In genomic region chr22:50505776-50506610, GRCh38 we compare ENCODE assay signal across 8 cellular contexts. TPM values are rescaled to one million over a fixed set of nuclear protein-coding genes. Genes with fewer than 3 reads are reported as not detected.
DNase-seq lines count a peak whose midpoint lies in the region; ATAC-seq and TF ChIP-seq lines count a peak whose summit lies in the region.
"Had no signal": no experiment of that assay in that cellular context is flagged by ENCODE, and none has a peak within 500 bp of the region (broad histone marks: within the 10 kb centered on the region; RNA-seq: fewer than 3 reads in every experiment).

No MANE protein-coding gene starts in this region.

- H3K27ac Mint-ChIP-seq in activated CD4-positive, alpha-beta T cell treated with anti-CD3 and anti-CD28 coated beads, Interleukin-2, amount 10 ng/mL, durations not matched to agents 24 days and 14 days, result no peak overlapping the region

- TF ChIP-seq POLR2A in suprapubic skin (IDR thresholded peaks at IDR 0.05), result no peak

- H3K27me3 Mint-ChIP-seq in activated CD4-positive, alpha-beta T cell treated with anti-CD3 and anti-CD28 coated beads, Interleukin-2, amount 10 ng/mL, durations not matched to agents 24 days and 14 days, result peaks cover 1% of the 10 kb centered on the region

- peaks cover 33% of the 10 kb centered on the region for H3K36me3 ChIP-seq in effector memory CD4-positive, alpha-beta T cell (ENCODE audit: control insufficient read depth, insufficient read depth, low read length)
- H3K36me3 ChIP-seq in suprapubic skin, result peaks cover 43% of the 10 kb centered on the region

- H3K4me3 ChIP-seq in effector memory CD4-positive, alpha-beta T cell (ENCODE audit: insufficient read depth, low read depth, low read length, poor library complexity, severe bottlenecking), result peak overlapping the region; percentile 95
- H3K4me3 ChIP-seq in suprapubic skin, result peak overlapping the region; percentile 81

- H3K9me3 Mint-ChIP-seq in activated CD4-positive, alpha-beta T cell treated with anti-CD3 and anti-CD28 coated beads, Interleukin-2, amount 10 ng/mL, durations not matched to agents 24 days and 14 days, result no peaks in the 10 kb centered on the region

- peaks cover 10% of the 10 kb centered on the region for H3K4me1 Mint-ChIP-seq in activated CD4-positive, alpha-beta T cell treated with anti-CD3 and anti-CD28 coated beads, Interleukin-2, amount 10 ng/mL, durations not matched to agents 24 days and 14 days

- WGBS in suprapubic skin, result 100% methylated on average over 1 of the region's 41 CpGs

- intact Hi-C loops in activated CD4-positive, alpha-beta T cell treated with anti-CD3 and anti-CD28 coated beads, Interleukin-2, amount 10 ng/mL, durations not matched to agents 24 days and 14 days (cut with micrococcal nuclease), result loop anchor here (5.0 to 10.0 kb wide), 3 partner anchors 54 to 254 kb away; partner anchors contain the start of genes HDAC10 and PPP6R2

- H3K9me3 ChIP-seq in effector memory CD4-positive, alpha-beta T cell (ENCODE audit: control insufficient read depth, low read length), result no peaks in the 10 kb centered on the region
- no peaks in the 10 kb centered on the region for H3K9me3 ChIP-seq in suprapubic skin

- H3K4me3 Mint-ChIP-seq in activated CD4-positive, alpha-beta T cell treated with anti-CD3 and anti-CD28 coated beads, Interleukin-2, amount 10 ng/mL, durations not matched to agents 24 days and 14 days, result peak overlapping the region; percentile 90

- TF ChIP-seq CTCF in suprapubic skin (IDR thresholded peaks at IDR 0.05), result no peak

- no peak for DNase-seq in activated CD4-positive, alpha-beta T cell treated with anti-CD3 and anti-CD28 coated beads, Interleukin-2, amount 10 ng/mL, durations not matched to agents 24 days and 14 days
- DNase-seq in activated CD4-positive, alpha-beta T cell treated with anti-CD3 and anti-CD28 coated beads for 1 hour, result no peak
- no peak for DNase-seq in effector memory CD4-positive, alpha-beta T cell
- DNase-seq in suprapubic skin (ENCODE audit: low spot score in 2 of 2), result peak in 1 of 2 donors; percentile 73
- no peak for DNase-seq in stimulated activated CD8-positive, alpha-beta memory T cell treated with anti-CD3 and anti-CD28 coated beads, Interleukin-4, amount 100 ng/mL, for 48 hours

- H3K27ac ChIP-seq in effector memory CD4-positive, alpha-beta T cell (ENCODE audit: insufficient read depth, low read length, poor library complexity, severe bottlenecking), result peak overlapping the region; percentile 86
- no peak overlapping the region for H3K27ac ChIP-seq in suprapubic skin

- no peaks in the 10 kb centered on the region for H3K27me3 ChIP-seq in effector memory CD4-positive, alpha-beta T cell (replicated peaks; ENCODE audit: control insufficient read depth, insufficient read depth, low read length, poor library complexity, severe bottlenecking)
- H3K27me3 ChIP-seq in suprapubic skin, result no peaks in the 10 kb centered on the region

- no peak for ATAC-seq in HG03520 (IDR thresholded peaks at IDR 0.05; ENCODE audit: unreplicated experiment)

- peaks cover 26% of the 10 kb centered on the region for H3K4me1 ChIP-seq in effector memory CD4-positive, alpha-beta T cell (ENCODE audit: control insufficient read depth, insufficient read depth, low read length, poor library complexity, severe bottlenecking)
- peaks cover 44% of the 10 kb centered on the region for H3K4me1 ChIP-seq in suprapubic skin

- TF ChIP-seq EP300 in suprapubic skin (IDR thresholded peaks at IDR 0.05), result no peak

- peaks cover 7% of the 10 kb centered on the region for H3K36me3 Mint-ChIP-seq in activated CD4-positive, alpha-beta T cell treated with anti-CD3 and anti-CD28 coated beads, Interleukin-2, amount 10 ng/mL, durations not matched to agents 24 days and 14 days (ENCODE audit: low read depth)

RNA-seq across cellular contexts. Expression of gene LMF2, which starts 1.5 kb away (rescaled TPM):
- total RNA-seq in activated CD4-positive, alpha-beta T cell treated with anti-CD3 and anti-CD28 coated beads, Interleukin-2, amount 10 ng/mL, durations not matched to agents 24 days and 14 days, result 78.4 and 79.2 TPM in 2 replicates
- 10 to 100 TPM; 28.9 to 65.6 (median 44.7) TPM for total RNA-seq in suprapubic skin

RNA-seq across cellular contexts. Expression of gene NCAPH2, which starts 2.0 kb away (rescaled TPM):
- total RNA-seq in activated CD4-positive, alpha-beta T cell treated with anti-CD3 and anti-CD28 coated beads, Interleukin-2, amount 10 ng/mL, durations not matched to agents 24 days and 14 days, result 131 and 133 TPM in 2 replicates
- 10 to 100 TPM; 39.6 to 51.9 (median 50.0) TPM for total RNA-seq in suprapubic skin

RNA-seq across cellular contexts. Expression of gene MIOX, which starts 19.3 kb away (rescaled TPM):
- total RNA-seq in activated CD4-positive, alpha-beta T cell treated with anti-CD3 and anti-CD28 coated beads, Interleukin-2, amount 10 ng/mL, durations not matched to agents 24 days and 14 days, result 0.21 and 0.40 TPM in 2 replicates
- not detected for total RNA-seq in suprapubic skin
- total RNA-seq: dermis microvascular lymphatic vessel endothelial cell, LHCN-M2 had no signal

RNA-seq across cellular contexts. Expression of gene SCO2, which starts 19.4 kb away (rescaled TPM):
- total RNA-seq in activated CD4-positive, alpha-beta T cell treated with anti-CD3 and anti-CD28 coated beads, Interleukin-2, amount 10 ng/mL, durations not matched to agents 24 days and 14 days, result 5.3 and 11.2 TPM in 2 replicates
- total RNA-seq in suprapubic skin, result 1 to 10 TPM in 3 of 4 donors, not detected in 1; 1.7 to 7.9 (median 4.7) TPM

RNA-seq across cellular contexts. Expression of gene TYMP, which starts 23.8 kb away (rescaled TPM):
- total RNA-seq in activated CD4-positive, alpha-beta T cell treated with anti-CD3 and anti-CD28 coated beads, Interleukin-2, amount 10 ng/mL, durations not matched to agents 24 days and 14 days, result 62.1 and 63.0 TPM in 2 replicates
- total RNA-seq in suprapubic skin, result 10 to 100 TPM; 23.6 to 46.9 (median 30.8) TPM
